Comparison of ENCODE assay signal across 30 cellular contexts in genomic region chr12:25014961-25015360, GRCh38.
DNase-seq lines count a peak whose midpoint lies in the region; ATAC-seq, FAIRE-seq and TF ChIP-seq lines count a peak whose summit lies in the region.
"Had no signal": no experiment of that assay in that cellular context is flagged by ENCODE, and none has a peak within 500 bp of the region (broad histone marks: within the 10 kb centered on the region; RNA-seq: fewer than 3 reads in every experiment).

No MANE protein-coding gene starts in this region.

- no peaks in the 10 kb centered on the region for H3K4me1 Mint-ChIP-seq in astrocyte (ENCODE audit: low read depth, unreplicated experiment)
- H3K4me1 Mint-ChIP-seq: activated CD4-positive, alpha-beta memory T cell treated with anti-CD3 and anti-CD28 coated beads, Interleukin-2, amount 10 ng/mL, durations not matched to agents 7 days and 5 days; neural crest cell had no signal

- TF ChIP-seq CTCF in astrocyte (IDR thresholded peaks at IDR 0.05; ENCODE audit: insufficient read depth, low read depth, low read length) (no peak), foreskin keratinocyte (conservative IDR thresholded peaks at IDR 0.05) (no peak), GM10266 (IDR thresholded peaks at IDR 0.05; ENCODE audit: control insufficient read depth, insufficient read depth, low read depth, missing control alignments) (no peak)

- no peak overlapping the region for H3K4me3 ChIP-seq in ACC112 (ENCODE audit: low read depth, low read length)
- no peak overlapping the region for H3K4me3 ChIP-seq in astrocyte (ENCODE audit: insufficient read depth, low read depth, low read length)
- H3K4me3 ChIP-seq: Peyer's patch, stomach, thyroid gland, vagina had no signal

- H3K9ac ChIP-seq in astrocyte (ENCODE audit: low read length), result no peak overlapping the region

- peaks cover 3% of the 10 kb centered on the region for H3K4me1 ChIP-seq in ACC112 (ENCODE audit: control insufficient read depth, insufficient read depth, low read length, unreplicated experiment)
- peaks cover 8% of the 10 kb centered on the region for H3K4me1 ChIP-seq in astrocyte (ENCODE audit: insufficient read depth, low read length)
- H3K4me1 ChIP-seq in foreskin keratinocyte, result no peaks in the 10 kb centered on the region
- H3K4me1 ChIP-seq: Peyer's patch, stomach, vagina had no signal

- no peak for ATAC-seq in foreskin keratinocyte
- ATAC-seq: CD8-positive, alpha-beta T cell; left lobe of liver had no signal

- FAIRE-seq in astrocyte (lab: Jason Lieb, UNC), result peak; percentile 9
- FAIRE-seq: A204.1, endothelial cell of umbilical vein, islet of Langerhans had no signal

- no peaks in the 10 kb centered on the region for H3K79me2 ChIP-seq in ACC112 (ENCODE audit: control insufficient read depth, insufficient read depth, low read length, unreplicated experiment)
- no peaks in the 10 kb centered on the region for H3K79me2 ChIP-seq in astrocyte (ENCODE audit: insufficient read depth, low read length)

- H2AFZ ChIP-seq in ACC112 (ENCODE audit: low read length, unreplicated experiment) (peak overlapping the region; percentile 71), astrocyte (ENCODE audit: low read depth, low read length) (no peak overlapping the region)

- no peak overlapping the region for H3K4me2 ChIP-seq in astrocyte (ENCODE audit: low read length)

- no peak overlapping the region for H3K4me3 Mint-ChIP-seq in astrocyte (ENCODE audit: unreplicated experiment)
- H3K4me3 Mint-ChIP-seq: activated CD4-positive, alpha-beta memory T cell treated with anti-CD3 and anti-CD28 coated beads, Interleukin-2, amount 10 ng/mL, durations not matched to agents 7 days and 5 days; activated T-helper 1 cell treated with anti-CD3 and anti-CD28 coated beads, Interleukin-12 subunit alpha, Interleukin-12 subunit beta, Interleukin-2, Interleukin-4 antibody, amounts not matched to agents 30 ng/mL and 10 ng/mL and 1 ng/mL, durations not matched to agents 14 hours and 24 hours and 36 hours; CD8-positive, alpha-beta T cell; neural crest cell had no signal

- no peaks in the 10 kb centered on the region for H3K27me3 Mint-ChIP-seq in astrocyte (ENCODE audit: low read depth, unreplicated experiment)

- no peak overlapping the region for H3K27ac Mint-ChIP-seq in astrocyte (ENCODE audit: unreplicated experiment)
- H3K27ac Mint-ChIP-seq: activated CD4-positive, alpha-beta memory T cell treated with anti-CD3 and anti-CD28 coated beads, Interleukin-2, amount 10 ng/mL, durations not matched to agents 7 days and 5 days; activated T-helper 1 cell treated with anti-CD3 and anti-CD28 coated beads, Interleukin-12 subunit alpha, Interleukin-12 subunit beta, Interleukin-2, Interleukin-4 antibody, amounts not matched to agents 30 ng/mL and 10 ng/mL and 1 ng/mL, durations not matched to agents 14 hours and 24 hours and 36 hours; CD8-positive, alpha-beta T cell had no signal

- H3K9me3 ChIP-seq in astrocyte (ENCODE audit: insufficient read depth, low read depth, low read length), result peaks cover 4% of the 10 kb centered on the region
- H3K9me3 ChIP-seq: Peyer's patch, thyroid gland, vagina had no signal

- no peaks in the 10 kb centered on the region for H3K36me3 ChIP-seq in ACC112 (ENCODE audit: insufficient read depth, low read length)
- H3K36me3 ChIP-seq in astrocyte (ENCODE audit: insufficient read depth, low read length), result no peaks in the 10 kb centered on the region
- H3K36me3 ChIP-seq: brain microvascular endothelial cell, Peyer's patch, stomach, thyroid gland, vagina had no signal

- DNase-seq in HS-27A (ENCODE audit: low read depth), result peak; percentile 60
- DNase-seq in astrocyte (ENCODE audit: low read depth), result peak; percentile 41
- peak; percentile 6 to 21 for DNase-seq in foreskin keratinocyte
- no peak for DNase-seq in NCI-H2081 (lab: John Stamatoyannopoulos, UW)
- DNase-seq in NCI-H524 (lab: John Stamatoyannopoulos, UW), result no peak
- no peak for DNase-seq in activated CD4-positive, alpha-beta T cell treated with anti-CD3 and anti-CD28 coated beads, Interleukin-2, amount 50 U/mL, for 1 hour
- no peak for DNase-seq in GM10266 (ENCODE audit: extremely low spot score)
- DNase-seq: activated CD4-positive, alpha-beta memory T cell treated with anti-CD3 and anti-CD28 coated beads, Interleukin-2, amount 10 ng/mL, durations not matched to agents 7 days and 5 days; activated CD4-positive, alpha-beta T cell treated with anti-CD3 and anti-CD28 coated beads for 1 hour; activated CD8-positive, alpha-beta memory T cell treated with anti-CD3 and anti-CD28 coated beads, Interleukin-2, amount 50 U/mL, for 48 hours; activated naive CD4-positive, alpha-beta T cell treated with Interleukin-2 at 50 U/mL for 16 hours; brain microvascular endothelial cell; CD8-positive, alpha-beta T cell; mesendoderm; NCI-H1417; NCI-H2029 treated with DMSO at 0.1 percent for 48 hours; NCI-H2227 treated with DMSO at 0.1 percent for 48 hours; NCI-H69; Peyer's patch; SHP77; stomach; thyroid gland had no signal

- H3K27me3 ChIP-seq in ACC112 (ENCODE audit: insufficient read depth, low read length) (no peaks in the 10 kb centered on the region), astrocyte (ENCODE audit: insufficient read depth, low read length) (no peaks in the 10 kb centered on the region), foreskin keratinocyte (no peaks in the 10 kb centered on the region)
- H3K27me3 ChIP-seq: brain microvascular endothelial cell, Peyer's patch, thyroid gland, vagina had no signal

- H4K20me1 ChIP-seq in astrocyte (ENCODE audit: insufficient read depth, low read length), result no peaks in the 10 kb centered on the region

- peaks cover 6% of the 10 kb centered on the region for H3K9me3 Mint-ChIP-seq in astrocyte (ENCODE audit: unreplicated experiment)
- H3K9me3 Mint-ChIP-seq: activated CD4-positive, alpha-beta memory T cell treated with anti-CD3 and anti-CD28 coated beads, Interleukin-2, amount 10 ng/mL, durations not matched to agents 7 days and 5 days; activated T-helper 1 cell treated with anti-CD3 and anti-CD28 coated beads, Interleukin-12 subunit alpha, Interleukin-12 subunit beta, Interleukin-2, Interleukin-4 antibody, amounts not matched to agents 30 ng/mL and 10 ng/mL and 1 ng/mL, durations not matched to agents 14 hours and 24 hours and 36 hours; neural crest cell had no signal

- H3K36me3 Mint-ChIP-seq in astrocyte (ENCODE audit: low read depth, unreplicated experiment), result no peaks in the 10 kb centered on the region
- H3K36me3 Mint-ChIP-seq: CD8-positive, alpha-beta T cell had no signal

- peak overlapping the region; percentile 29; the same call in 1 of the 2 replicates for H3K27ac ChIP-seq in ACC112 (ENCODE audit: low read depth, low read length)
- H3K27ac ChIP-seq in astrocyte (ENCODE audit: low read depth, low read length), result no peak overlapping the region
- no peak overlapping the region for H3K27ac ChIP-seq in foreskin keratinocyte
- H3K27ac ChIP-seq: brain microvascular endothelial cell, Peyer's patch, stomach, thyroid gland, vagina had no signal

Comparison
In these comparisons a context has a peak if more than half of its experiments do, and no peak if none do; other contexts are left out.
1. DNase-seq: peak in HS-27A (single experiment), astrocyte (single experiment) and foreskin keratinocyte (2 of 2); none in NCI-H2081 (0 of 2), NCI-H524 (0 of 2), activated CD4-positive, alpha-beta T cell treated with anti-CD3 and anti-CD28 coated beads, Interleukin-2, amount 50 U/mL, for 1 hour (single experiment) and GM10266 (single experiment).